Comparison of ENCODE assay signal across 8 cellular contexts in the genomic region with DNA sequence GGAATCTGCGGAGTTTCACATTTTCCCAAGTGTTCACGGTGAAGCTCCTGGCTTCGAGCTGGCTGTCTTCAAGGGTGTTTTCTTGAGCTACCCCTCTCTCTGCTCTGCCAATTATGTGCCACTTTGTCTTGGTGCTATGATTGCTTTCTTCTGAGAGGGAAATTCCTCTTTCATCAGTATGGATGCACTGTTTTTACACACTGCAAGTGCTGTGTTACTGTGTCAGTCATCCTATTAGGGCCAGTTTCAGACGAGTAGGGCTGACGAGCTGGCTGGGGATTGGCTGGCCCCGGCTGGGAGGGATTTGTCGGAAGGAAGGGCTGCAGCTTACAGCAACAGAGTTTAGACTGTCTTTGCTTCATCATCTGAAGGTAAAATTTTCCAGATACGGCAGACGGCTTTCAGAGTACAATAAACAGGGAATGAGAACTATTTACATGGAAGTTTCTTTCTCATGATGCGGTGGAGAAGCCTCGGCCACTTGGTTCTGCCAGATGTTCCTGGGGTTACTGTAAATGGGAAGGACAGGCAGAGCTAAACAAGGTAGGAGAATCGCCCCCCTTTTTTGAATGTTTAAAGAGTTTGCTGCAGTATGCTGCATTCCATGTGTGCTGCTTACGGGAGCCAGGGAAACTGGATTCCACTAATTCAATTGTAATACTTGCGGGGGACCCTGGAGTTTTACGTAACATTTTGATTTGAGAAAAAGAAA. TPM values are rescaled to one million over a fixed set of nuclear protein-coding genes. Genes with fewer than 3 reads are reported as not detected.
DNase-seq lines count a peak whose midpoint lies in the region; ATAC-seq, FAIRE-seq and TF ChIP-seq lines count a peak whose summit lies in the region.

A gene with protein sequence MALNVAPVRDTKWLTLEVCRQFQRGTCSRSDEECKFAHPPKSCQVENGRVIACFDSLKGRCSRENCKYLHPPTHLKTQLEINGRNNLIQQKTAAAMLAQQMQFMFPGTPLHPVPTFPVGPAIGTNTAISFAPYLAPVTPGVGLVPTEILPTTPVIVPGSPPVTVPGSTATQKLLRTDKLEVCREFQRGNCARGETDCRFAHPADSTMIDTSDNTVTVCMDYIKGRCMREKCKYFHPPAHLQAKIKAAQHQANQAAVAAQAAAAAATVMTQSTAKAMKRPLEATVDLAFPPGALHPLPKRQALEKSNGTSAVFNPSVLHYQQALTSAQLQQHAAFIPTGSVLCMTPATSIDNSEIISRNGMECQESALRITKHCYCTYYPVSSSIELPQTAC (plus strand): TSS at position 345 of the 712 bp plus-strand sequence. CDS start 53,903 bp downstream, outside the sequence.

- H3K9ac ChIP-seq in mammary epithelial cell (ENCODE audit: insufficient read depth, low read length), result peak within 1 kb of the TSS; percentile 98

- ATAC-seq in A549, result peak; percentile 99 to 100
- peak; percentile 96 for ATAC-seq in GM18868 (IDR thresholded peaks at IDR 0.05; ENCODE audit: unreplicated experiment)
- peak; percentile 95 for ATAC-seq in HG03103 (IDR thresholded peaks at IDR 0.05; ENCODE audit: low read depth, unreplicated experiment)

- peak; percentile 67 to 87 for DNase-seq in A549 (ENCODE audit: low read depth in 1 of 2, low spot score in 1 of 2)
- peak; percentile 91 for DNase-seq in NCI-H2171 (lab: John Stamatoyannopoulos, UW)
- DNase-seq in mammary epithelial cell, result peak; percentile 97
- peak; percentile 83 for DNase-seq in iPS-NIHi7 (ENCODE audit: extremely low spot score)
- peak; percentile 95 for DNase-seq in small intestine

- no peaks in the 10 kb centered on the region for H4K20me1 ChIP-seq in mammary epithelial cell (ENCODE audit: insufficient read depth, low read length)

- no peaks in the 10 kb centered on the region for H3K27me3 ChIP-seq in mammary epithelial cell (ENCODE audit: insufficient read depth, low read length)
- no peaks in the 10 kb centered on the region for H3K27me3 ChIP-seq in small intestine (ENCODE audit: control insufficient read depth in 2 of 2, insufficient read depth in 2 of 2, low read length in 2 of 2)

- BruUV-seq in mammary epithelial cell (replicated peaks; lab: Mats Ljungman, UMichigan), result TSS peak; percentile 75

- H3K4me1 ChIP-seq in A549, result peaks cover 34% of the 10 kb centered on the region
- peaks cover 39% of the 10 kb centered on the region for H3K4me1 ChIP-seq in mammary epithelial cell (ENCODE audit: insufficient read depth, low read length)
- peaks cover 7 to 12% of the 10 kb centered on the region in 2 donors for H3K4me1 ChIP-seq in small intestine (ENCODE audit: control insufficient read depth in 2 of 2, insufficient read depth in 1 of 2, low read depth in 1 of 2, low read length in 1 of 2)

- dilution Hi-C loops in mammary epithelial cell (cut with HindIII; ENCODE audit: low sequenced_read_pairs), result loop anchor here (5.0 kb wide), 1 partner anchor 95 kb away; no protein-coding TSS in a partner anchor

- in situ Hi-C loops in mammary epithelial cell (cut with MboI; ENCODE audit: low sequenced_read_pairs in 2 of 2), result loop anchor here in 1 of 2 donors (25.0 kb wide), 1 partner anchor 115 kb away; no protein-coding TSS in a partner anchor

- 0 out of 2 replicates have a peak, but pooled peaks have one; percentile 16 for TF ChIP-seq POLR2A in A549 (IDR thresholded peaks at IDR 0.05; ENCODE audit: low read length)

- TF ChIP-seq CTCF in A549 (IDR thresholded peaks at IDR 0.05), result no peak
- TF ChIP-seq CTCF in WI38 (IDR thresholded peaks at IDR 0.05; ENCODE audit: low read depth, low read length), result no peak
- no peak for TF ChIP-seq CTCF in mammary epithelial cell (conservative IDR thresholded peaks at IDR 0.05 in 1 of 2, IDR thresholded peaks at IDR 0.05 in 1 of 2; ENCODE audit: extremely low read depth in 1 of 2, insufficient read depth in 1 of 2, low read depth in 1 of 2, low read length in 2 of 2)

- peak within 1 kb of the TSS; percentile 73 to 84 for H3K27ac ChIP-seq in A549
- H3K27ac ChIP-seq in mammary epithelial cell (ENCODE audit: insufficient read depth, low read depth, low read length), result peak within 1 kb of the TSS; percentile 97
- peak within 1 kb of the TSS; percentile 86 to 97 for H3K27ac ChIP-seq in small intestine (ENCODE audit: low read depth in 1 of 2, low read length in 1 of 2)

- H2AFZ ChIP-seq in mammary epithelial cell (ENCODE audit: low read depth, low read length), result peak within 1 kb of the TSS; percentile 67

- no peaks in the 10 kb centered on the region for H3K9me3 ChIP-seq in A549
- no peaks in the 10 kb centered on the region for H3K9me3 ChIP-seq in mammary epithelial cell (replicated peaks; ENCODE audit: insufficient read depth, low read length)
- no peaks in the 10 kb centered on the region for H3K9me3 ChIP-seq in small intestine (ENCODE audit: control insufficient read depth, low read depth)

- H3K36me3 ChIP-seq in mammary epithelial cell (ENCODE audit: insufficient read depth, low read length) (no peaks in the 10 kb centered on the region), small intestine (ENCODE audit: control insufficient read depth in 2 of 2, insufficient read depth in 2 of 2, low read length in 2 of 2) (no peaks in the 10 kb centered on the region)

- intact Hi-C loops in mammary epithelial cell (cut with micrococcal nuclease), result loop anchor here (1.0 to 2.0 kb wide), 4 partner anchors 35 to 211 kb away; no protein-coding TSS in a partner anchor

- TF ChIP-seq EP300 in A549 (IDR thresholded peaks at IDR 0.05), result no peak

- POLR2A ChIA-PET in A549 (lab: Yijun Ruan, JAX), result interaction anchor here (0.9 to 1.5 kb wide), 7 partner anchors 16 to 114 kb away, joined by 3 to 6 read pairs (median 6); no protein-coding TSS in a partner anchor

- H3K4me3 ChIP-seq in A549 (peak within 1 kb of the TSS; percentile 65), WI38 (ENCODE audit: low read depth, low read length) (peak within 1 kb of the TSS; percentile 82), mammary epithelial cell (replicated peaks in 1 of 3; ENCODE audit: insufficient read depth in 1 of 3, low read depth in 2 of 3, low read length in 3 of 3) (peak within 1 kb of the TSS; percentile 50 to 86 (median 85)), small intestine (ENCODE audit: low read depth in 1 of 2, low read length in 2 of 2) (peak within 1 kb of the TSS; percentile 76 to 89)

- 9% methylated on average over 15 of the region's 15 CpGs for WGBS in A549 (ENCODE audit: missing lambda C conversion rate)
- 1% methylated on average over 13 of the region's 15 CpGs for whole genome bisulfite sequencing in mammary epithelial cell (ENCODE audit: low coverage, missing lambda C conversion rate)
- 3 to 5% (median 4%) methylated on average over 15 of the region's 15 CpGs for WGBS in small intestine, 3 donors

- H3K4me2 ChIP-seq in A549, result peak within 1 kb of the TSS; percentile 85
- peak within 1 kb of the TSS; percentile 85 for H3K4me2 ChIP-seq in mammary epithelial cell (ENCODE audit: insufficient read depth, low read depth, low read length)

- no peak for TF ChIP-seq RAD21 in A549 (conservative IDR thresholded peaks at IDR 0.05 in 1 of 2, IDR thresholded peaks at IDR 0.05 in 1 of 2)

- FAIRE-seq in A549 (lab: Jason Lieb, UNC) (no peak), small intestine (lab: Jason Lieb, UNC) (peak; percentile 70)

- CTCF ChIA-PET in A549 (lab: Yijun Ruan, JAX) (interaction anchor here (0.6 to 3.7 kb wide), 8 partner anchors 10 to 138 kb away, joined by 3 to 22 read pairs (median 6); no protein-coding TSS in a partner anchor), mammary epithelial cell (lab: Charles Lee; ENCODE audit: low non-redundant PET) (interaction anchor here (0.6 to 1.1 kb wide), 3 partner anchors 28 to 216 kb away, joined by 5 to 11 read pairs (median 10); no protein-coding TSS in a partner anchor)

- peaks cover 49% of the 10 kb centered on the region for H3K79me2 ChIP-seq in mammary epithelial cell (ENCODE audit: insufficient read depth, low read length)

TF ChIP-seq in A549, 52 proteins besides CTCF, POLR2A, EP300 and RAD21:
- TF ChIP-seq RFX5 (IDR thresholded peaks at IDR 0.05), result peak; percentile 78; the same call in 1 of the 2 replicates
- TF ChIP-seq CBX2 (IDR thresholded peaks at IDR 0.05; ENCODE audit: borderline replicate concordance, low read depth), result no peak
- TF ChIP-seq RARB (CRISPR knock-in tag; IDR thresholded peaks at IDR 0.05), result no peak
- TF ChIP-seq, protein P1, sequence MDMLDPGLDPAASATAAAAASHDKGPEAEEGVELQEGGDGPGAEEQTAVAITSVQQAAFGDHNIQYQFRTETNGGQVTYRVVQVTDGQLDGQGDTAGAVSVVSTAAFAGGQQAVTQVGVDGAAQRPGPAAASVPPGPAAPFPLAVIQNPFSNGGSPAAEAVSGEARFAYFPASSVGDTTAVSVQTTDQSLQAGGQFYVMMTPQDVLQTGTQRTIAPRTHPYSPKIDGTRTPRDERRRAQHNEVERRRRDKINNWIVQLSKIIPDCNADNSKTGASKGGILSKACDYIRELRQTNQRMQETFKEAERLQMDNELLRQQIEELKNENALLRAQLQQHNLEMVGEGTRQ (IDR thresholded peaks at IDR 0.05), result no peak
- TF ChIP-seq NFE2L2 (conservative IDR thresholded peaks at IDR 0.05; ENCODE audit: low read length), result no peak
- no peak for TF ChIP-seq SREBF2 (IDR thresholded peaks at IDR 0.05)
- no peak for TF ChIP-seq GATA3 (IDR thresholded peaks at IDR 0.05; ENCODE audit: borderline replicate concordance)
- TF ChIP-seq MAFK (IDR thresholded peaks at IDR 0.05; ENCODE audit: partially characterized antibody), result no peak
- no peak for TF ChIP-seq TFCP2L1 (CRISPR knock-in tag; IDR thresholded peaks at IDR 0.05)
- no peak for TF ChIP-seq ZC3H11A (IDR thresholded peaks at IDR 0.05)
- TF ChIP-seq EHF (CRISPR knock-in tag; IDR thresholded peaks at IDR 0.05), result no peak
- 0 out of 3 replicates have a peak, but pooled peaks have one; percentile 20 for TF ChIP-seq SMC3 (IDR thresholded peaks at IDR 0.05)
- TF ChIP-seq EHMT2 (IDR thresholded peaks at IDR 0.05; ENCODE audit: low read depth), result no peak
- TF ChIP-seq JUN (IDR thresholded peaks at IDR 0.05), result peak in 1 of 2 experiments; percentile 27; a peak in 1 of 5 replicates

RNA-seq across cellular contexts. Expression of the gene that starts here (rescaled TPM):
- polyA plus RNA-seq in A549 (2011; rRNA removed) (20.6 and 25.9 TPM in 2 replicates), A549 (2017; fragmentation: RNase III; extraction: RNeasy Plus Mini Kit Qiagen cat#74134 plus additional on column Dnase treatment) (15.4 to 21.3 TPM (median 18.7 TPM) in 3 replicates), mammary epithelial cell (20.0 TPM), small intestine (10 to 100 TPM; 12.1 to 13.6 (median 12.7) TPM)
- 4.6 and 6.1 TPM in 2 replicates for polyA plus RNA-seq in A549 (2012; cell fraction: cytosol; rRNA removed)
- polyA plus RNA-seq in A549 (2012; cell fraction: nucleus; rRNA removed), result 6.1 and 8.6 TPM in 2 replicates
- polyA minus RNA-seq in A549 (2011; rRNA and poly(A)+ RNA removed), result 37.8 and 44.0 TPM in 2 replicates
- total RNA-seq in mammary epithelial cell, result 100 to 1,000 TPM in 1 of 2 donors, 10 to 100 TPM in 1; 37.5 to 125 TPM
- polyA minus RNA-seq in mammary epithelial cell, result 33.9 TPM

Comparison
In these comparisons a context has a peak if more than half of its experiments do, and no peak if none do; other contexts are left out.
1. Peak in every context shown above with its lines: DNase-seq, ATAC-seq, H3K4me3 ChIP-seq and H3K27ac ChIP-seq.